ENCODE assay signal across 29 cellular contexts in genomic region chr16:12747261-12747660, GRCh38.
"Had no signal": no experiment of that assay in that cellular context is flagged by ENCODE, and none has a peak within 500 bp of the region (broad histone marks: within the 10 kb centered on the region; RNA-seq: fewer than 3 reads in every experiment).

No MANE protein-coding gene starts in this region.

- H3K36me3 ChIP-seq: colonic mucosa, esophagus muscularis mucosa, esophagus squamous epithelium, gastrocnemius medialis, gastroesophageal sphincter, heart left ventricle, heart right ventricle had no signal

- H3K27ac ChIP-seq: colonic mucosa, coronary artery, dorsolateral prefrontal cortex, epithelial cell of prostate, esophagus muscularis mucosa, esophagus squamous epithelium, foreskin keratinocyte, gastrocnemius medialis, gastroesophageal sphincter, heart left ventricle, heart right ventricle had no signal

- ATAC-seq: effector memory CD8-positive, alpha-beta T cell; esophagus mucosa; foreskin keratinocyte; gastrocnemius medialis; gastroesophageal sphincter; heart left ventricle; heart right ventricle had no signal

- H3K27me3 Mint-ChIP-seq: dendritic cell treated with granulocyte-macrophage colony-stimulating factor and Interleukin-4, amounts not matched to agents 40 ng/mL and 50 ng/mL, for 4 days; effector memory CD8-positive, alpha-beta T cell had no signal

- H3K4me1 ChIP-seq: colonic mucosa, esophagus muscularis mucosa, esophagus squamous epithelium, foreskin keratinocyte, gastrocnemius medialis, gastroesophageal sphincter, heart left ventricle, heart right ventricle had no signal

- H3K9me3 ChIP-seq: colonic mucosa, gastrocnemius medialis had no signal

- H3K27ac Mint-ChIP-seq: dendritic cell treated with granulocyte-macrophage colony-stimulating factor and Interleukin-4, amounts not matched to agents 40 ng/mL and 50 ng/mL, for 4 days; endodermal cell had no signal

- DNase-seq: colonic mucosa; cortex of kidney; dermis blood vessel endothelial cell; dorsolateral prefrontal cortex; effector CD4-positive, alpha-beta T cell; effector CD8-positive, alpha-beta T cell; effector memory CD4-positive, alpha-beta T cell; effector memory CD8-positive, alpha-beta T cell; endodermal cell; erythroblast; esophagus squamous epithelium; foreskin fibroblast; foreskin keratinocyte; foreskin melanocyte; gastrocnemius medialis; glutamatergic neuron; head of caudate nucleus; heart left ventricle; heart right ventricle had no signal

- H3K4me3 ChIP-seq: colonic mucosa, coronary artery, dorsolateral prefrontal cortex, esophagus muscularis mucosa, esophagus squamous epithelium, gastrocnemius medialis, gastroesophageal sphincter, heart left ventricle, heart right ventricle had no signal

- FAIRE-seq: colon, endometrium, endothelial cell of umbilical vein, frontal cortex had no signal

- H3K4me3 Mint-ChIP-seq: dendritic cell treated with granulocyte-macrophage colony-stimulating factor and Interleukin-4, amounts not matched to agents 40 ng/mL and 50 ng/mL, for 4 days; effector memory CD8-positive, alpha-beta T cell; endodermal cell had no signal
